ENCODE assay signal across 19 cellular contexts in the genomic region with DNA sequence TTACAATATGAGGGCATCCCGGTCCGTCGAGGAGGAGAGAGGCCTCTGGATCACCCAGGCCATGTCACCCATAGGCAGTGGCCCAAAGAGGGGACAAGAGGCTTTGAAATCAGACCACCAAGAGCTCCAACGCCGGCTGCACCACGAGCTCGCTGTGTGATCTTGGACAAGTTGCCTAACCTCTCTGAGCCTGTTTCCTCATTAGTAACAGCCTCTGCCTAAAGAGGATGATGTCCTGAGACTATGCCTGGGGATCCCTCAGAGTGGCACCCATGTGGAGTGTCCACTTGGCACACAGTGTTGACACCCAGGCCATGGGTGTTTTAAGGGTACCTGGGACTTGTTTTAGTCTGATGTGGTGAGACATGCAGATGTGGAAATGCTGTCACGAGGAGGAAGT. TPM values are rescaled to one million over a fixed set of nuclear protein-coding genes. Genes with fewer than 3 reads are reported as not detected.
DNase-seq lines count a peak whose midpoint lies in the region; ATAC-seq, FAIRE-seq and TF ChIP-seq lines count a peak whose summit lies in the region.
"Had no signal": no experiment of that assay in that cellular context is flagged by ENCODE, and none has a peak within 500 bp of the region (broad histone marks: within the 10 kb centered on the region; RNA-seq: fewer than 3 reads in every experiment).

No MANE protein-coding gene starts in this region.

- H3K27ac ChIP-seq in A549 (no peak overlapping the region), HEK293 (ENCODE audit: extremely low read depth, low read depth, low read length) (no peak overlapping the region)
- H3K27ac ChIP-seq: C4-2B, GM23248 had no signal

- CTCF ChIA-PET in A549 (lab: Yijun Ruan, JAX) (interaction anchor here (1.1 to 16.1 kb wide), 6 partner anchors 11 to 233 kb away, joined by 3 to 218 read pairs (median 13); no protein-coding TSS in a partner anchor), HEK293 (lab: Yijun Ruan, JAX) (interaction anchor here (1.2 to 3.1 kb wide), 2 partner anchors 40 to 232 kb away, joined by 4 to 11 read pairs; no protein-coding TSS in a partner anchor)

- H3K4me1 ChIP-seq in A549 = peaks cover 9% of the 10 kb centered on the region; the same call in 2 of the 3 replicates
- peaks cover 6% of the 10 kb centered on the region for H3K4me1 ChIP-seq in HEK293 (ENCODE audit: control insufficient read depth, insufficient read depth, low read length)
- H3K4me1 ChIP-seq: Caco-2 had no signal

- ATAC-seq in A549 = no peak
- no peak for ATAC-seq in HG03571 (IDR thresholded peaks at IDR 0.05; ENCODE audit: unreplicated experiment)

- TF ChIP-seq CTCF in A549 (IDR thresholded peaks at IDR 0.05) (no peak), HEK293 (tag by site-specific recombination; IDR thresholded peaks at IDR 0.05) (no peak), bronchial epithelial cell (IDR thresholded peaks at IDR 0.05; ENCODE audit: insufficient read depth, low read length, severe bottlenecking) (no peak)

- TF ChIP-seq POLR2A in A549 (IDR thresholded peaks at IDR 0.05; ENCODE audit: low read length) = no peak

- H3K36me3 ChIP-seq in HEK293 (ENCODE audit: control insufficient read depth in 2 of 2, insufficient read depth in 1 of 2, low read length in 2 of 2) (no peaks in the 10 kb centered on the region), bronchial epithelial cell (ENCODE audit: control insufficient read depth, insufficient read depth, low read length) (no peaks in the 10 kb centered on the region)

- POLR2A ChIA-PET in A549 (lab: Yijun Ruan, JAX) (no interaction called here), HEK293 (lab: Yijun Ruan, JAX) (no interaction called here)

- peaks cover 5% of the 10 kb centered on the region for H3K27me3 ChIP-seq in bronchial epithelial cell (ENCODE audit: control insufficient read depth, insufficient read depth, low read length)

- FAIRE-seq in A549 (lab: Jason Lieb, UNC) (no peak), bronchial epithelial cell (lab: Jason Lieb, UNC) (peak; percentile 18), urothelium cell line (lab: Jason Lieb, UNC) (peak; percentile 81)
- FAIRE-seq: D721Med, G401.6, GM12891, H54, HTR-8/SVneo had no signal

- H3K9me3 ChIP-seq in A549 = no peaks in the 10 kb centered on the region
- H3K9me3 ChIP-seq in HEK293 (ENCODE audit: control insufficient read depth, insufficient read depth, low read depth, low read length) = no peaks in the 10 kb centered on the region
- H3K9me3 ChIP-seq: Caco-2 had no signal

- H3K4me3 ChIP-seq in A549 (no peak overlapping the region), HEK293 (ENCODE audit: low read depth, low read length) (no peak overlapping the region), bronchial epithelial cell (ENCODE audit: low read depth, low read length) (no peak overlapping the region)
- H3K4me3 ChIP-seq: GM23248 had no signal

- no peak for TF ChIP-seq RAD21 in A549 (conservative IDR thresholded peaks at IDR 0.05 in 1 of 2, IDR thresholded peaks at IDR 0.05 in 1 of 2)

- H3K4me2 ChIP-seq in A549 = no peak overlapping the region

- TF ChIP-seq EP300 in A549 (IDR thresholded peaks at IDR 0.05) = no peak

- DNase-seq in A549 (ENCODE audit: low read depth in 1 of 2, low spot score in 1 of 2) (no peak), bronchial epithelial cell (ENCODE audit: low read depth) (no peak), urothelium cell line (ENCODE audit: low spot score) (no peak), NAMALWA (ENCODE audit: low spot score) (no peak)
- no peak for DNase-seq in activated effector memory CD4-positive, alpha-beta T cell treated with Interleukin-2 at 50 U/mL for 16 hours
- DNase-seq: 8988T; Caco-2; CD4-positive, alpha-beta T cell; GM23248; HCEC 1CT; HFFc6 had no signal

- 71% methylated on average over 8 of the region's 8 CpGs for WGBS in A549 (ENCODE audit: missing lambda C conversion rate)

TF ChIP-seq in A549, 52 proteins besides CTCF, POLR2A, EP300 and RAD21:
- TF ChIP-seq JUNB (IDR thresholded peaks at IDR 0.05) = no peak
- peak; percentile 48 for TF ChIP-seq ZFP36 (IDR thresholded peaks at IDR 0.05; ENCODE audit: borderline replicate concordance, partially characterized antibody)

TF ChIP-seq in HEK293, 187 proteins besides CTCF, POLR2A, EP300 and RAD21:
- TF ChIP-seq ZNF768 (tag by site-specific recombination; IDR thresholded peaks at IDR 0.05) (0 out of 2 replicates have a peak, but pooled peaks have one; percentile 59), ZFP69B (tag by site-specific recombination; IDR thresholded peaks at IDR 0.05) (no peak)
TF ChIP-seq in HEK293: peak in this region for 1.

RNA-seq across cellular contexts. Expression of gene MICALL2, which starts 50.8 kb away (rescaled TPM):
- polyA plus RNA-seq in A549 (2011; rRNA removed) (6.1 and 7.8 TPM in 2 replicates), A549 (2017; fragmentation: RNase III; extraction: RNeasy Plus Mini Kit Qiagen cat#74134 plus additional on column Dnase treatment) (18.0 to 20.6 TPM (median 19.1 TPM) in 3 replicates)
- 19.2 and 24.5 TPM in 2 replicates for polyA plus RNA-seq in A549 (2012; cell fraction: cytosol; rRNA removed)
- 120 and 162 TPM in 2 replicates for polyA plus RNA-seq in A549 (2012; cell fraction: nucleus; rRNA removed)
- 15.3 and 16.2 TPM in 2 replicates for polyA minus RNA-seq in A549 (2011; rRNA and poly(A)+ RNA removed)
- 13.7 and 14.2 TPM in 2 replicates for total RNA-seq in bronchial epithelial cell
